ENCODE assay signal across 12 cellular contexts in the genomic region with DNA sequence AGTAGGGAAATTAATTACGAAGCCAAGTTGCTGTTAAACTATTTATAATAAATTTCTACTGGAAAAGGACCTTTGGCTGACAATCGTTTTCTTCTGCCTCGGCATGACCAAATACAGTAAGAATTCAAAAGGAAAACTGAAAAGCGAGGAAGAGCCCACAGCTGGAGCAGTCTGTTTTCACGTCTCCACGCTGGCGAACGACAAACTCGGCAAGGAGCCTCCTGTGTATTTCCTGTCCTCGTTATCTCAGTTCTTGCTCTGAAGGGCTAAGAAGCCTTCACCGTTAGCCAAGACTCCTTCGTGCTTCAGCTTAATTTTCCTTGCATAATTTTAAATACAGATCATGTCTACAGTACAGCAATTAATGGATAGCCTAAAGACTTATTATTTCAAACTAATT.
DNase-seq lines count a peak whose midpoint lies in the region; ATAC-seq and TF ChIP-seq lines count a peak whose summit lies in the region.
"Had no signal": no experiment of that assay in that cellular context is flagged by ENCODE, and none has a peak within 500 bp of the region (broad histone marks: within the 10 kb centered on the region; RNA-seq: fewer than 3 reads in every experiment).

No MANE protein-coding gene starts in this region.

- no peaks in the 10 kb centered on the region for H3K4me1 Mint-ChIP-seq in endothelial cell (ENCODE audit: unreplicated experiment)
- H3K4me1 Mint-ChIP-seq in stimulated activated naive CD8-positive, alpha-beta T cell treated with anti-CD3 and anti-CD28 coated beads, Interleukin-15, amount 100 ng/mL, for 72 hours = no peaks in the 10 kb centered on the region
- H3K4me1 Mint-ChIP-seq: memory B cell had no signal

- CTCF ChIA-PET in mammary epithelial cell (lab: Charles Lee; ENCODE audit: low non-redundant PET) = no interaction called here

- H3K27ac Mint-ChIP-seq in endothelial cell (ENCODE audit: unreplicated experiment) = no peak overlapping the region
- H3K27ac Mint-ChIP-seq in stimulated activated naive CD8-positive, alpha-beta T cell treated with anti-CD3 and anti-CD28 coated beads, Interleukin-15, amount 100 ng/mL, for 72 hours = no peak overlapping the region
- H3K27ac Mint-ChIP-seq: memory B cell had no signal

- no peaks in the 10 kb centered on the region for H4K20me1 ChIP-seq in mammary epithelial cell (ENCODE audit: insufficient read depth, low read length)

- H2AFZ ChIP-seq in mammary epithelial cell (ENCODE audit: low read depth, low read length) = no peak overlapping the region

- no peaks in the 10 kb centered on the region for H3K79me2 ChIP-seq in mammary epithelial cell (ENCODE audit: insufficient read depth, low read length)

- H3K4me1 ChIP-seq in right lobe of liver = no peaks in the 10 kb centered on the region
- H3K4me1 ChIP-seq in thoracic aorta (ENCODE audit: control insufficient read depth in 1 of 2, low read depth in 2 of 2) = peaks cover 13 to 21% of the 10 kb centered on the region in 2 donors
- no peaks in the 10 kb centered on the region for H3K4me1 ChIP-seq in mammary epithelial cell (ENCODE audit: insufficient read depth, low read length)

- H3K36me3 ChIP-seq in right lobe of liver (no peaks in the 10 kb centered on the region), thoracic aorta (no peaks in the 10 kb centered on the region), mammary epithelial cell (ENCODE audit: insufficient read depth, low read length) (no peaks in the 10 kb centered on the region)

- DNase-seq in LHCN-M2 (ENCODE audit: low read depth) (peak; percentile 48), endothelial cell (ENCODE audit: low spot score) (peak; percentile 19), right lobe of liver (peak in 2 of 3 donors; percentile 19 to 43), thoracic aorta (ENCODE audit: low spot score) (no peak), mammary epithelial cell (no peak), posterior cingulate gyrus (no peak)
- DNase-seq in stimulated activated naive CD8-positive, alpha-beta T cell treated with anti-CD3 and anti-CD28 coated beads, Interleukin-15, amount 100 ng/mL, for 72 hours = no peak
- DNase-seq: activated CD8-positive, alpha-beta memory T cell treated with anti-CD3 and anti-CD28 coated beads for 24 hours; NCI-H1092 had no signal

- no peaks in the 10 kb centered on the region for H3K9me3 Mint-ChIP-seq in endothelial cell (ENCODE audit: unreplicated experiment)
- H3K9me3 Mint-ChIP-seq in stimulated activated naive CD8-positive, alpha-beta T cell treated with anti-CD3 and anti-CD28 coated beads, Interleukin-15, amount 100 ng/mL, for 72 hours = no peaks in the 10 kb centered on the region
- H3K9me3 Mint-ChIP-seq: memory B cell had no signal

- H3K36me3 Mint-ChIP-seq in endothelial cell (ENCODE audit: low read depth, unreplicated experiment) = no peaks in the 10 kb centered on the region
- H3K36me3 Mint-ChIP-seq: memory B cell had no signal

- H3K9ac ChIP-seq in mammary epithelial cell (ENCODE audit: insufficient read depth, low read length) = no peak overlapping the region

- no peaks in the 10 kb centered on the region for H3K9me3 ChIP-seq in right lobe of liver
- H3K9me3 ChIP-seq in thoracic aorta = no peaks in the 10 kb centered on the region
- H3K9me3 ChIP-seq in mammary epithelial cell (replicated peaks; ENCODE audit: insufficient read depth, low read length) = no peaks in the 10 kb centered on the region

- dilution Hi-C loops in mammary epithelial cell (cut with HindIII; ENCODE audit: low sequenced_read_pairs) = no loop called here

- H3K4me2 ChIP-seq in mammary epithelial cell (ENCODE audit: insufficient read depth, low read depth, low read length) = no peak overlapping the region

- in situ Hi-C loops in mammary epithelial cell (cut with MboI; ENCODE audit: low sequenced_read_pairs in 2 of 2) = loop anchor here (10.0 to 25.0 kb wide), 2 partner anchors 500 to 508 kb away; no protein-coding TSS in a partner anchor

- ATAC-seq in right lobe of liver = peak; percentile 30 to 54 (median 42)
- ATAC-seq in thoracic aorta (ENCODE audit: insufficient number of reproducible peaks, low FRiP score, low read depth) = no peak
- no peak for ATAC-seq in HG03108 (IDR thresholded peaks at IDR 0.05; ENCODE audit: unreplicated experiment)
- no peak for ATAC-seq in stimulated activated naive CD8-positive, alpha-beta T cell treated with anti-CD3 and anti-CD28 coated beads, Interleukin-15, amount 100 ng/mL, for 72 hours

- H3K27ac ChIP-seq in right lobe of liver (no peak overlapping the region), thoracic aorta (peak overlapping the region; percentile 19 to 43), mammary epithelial cell (ENCODE audit: insufficient read depth, low read depth, low read length) (no peak overlapping the region)
- H3K27ac ChIP-seq: RWPE1 had no signal

- TF ChIP-seq CTCF in endothelial cell (IDR thresholded peaks at IDR 0.05; ENCODE audit: unreplicated experiment) (no peak), right lobe of liver (IDR thresholded peaks at IDR 0.05) (no peak), thoracic aorta (IDR thresholded peaks at IDR 0.05) (no peak), mammary epithelial cell (conservative IDR thresholded peaks at IDR 0.05 in 1 of 2, IDR thresholded peaks at IDR 0.05 in 1 of 2; ENCODE audit: extremely low read depth in 1 of 2, insufficient read depth in 1 of 2, low read depth in 1 of 2, low read length in 2 of 2) (no peak)

- no peak for TF ChIP-seq POLR2A in right lobe of liver (IDR thresholded peaks at IDR 0.05)

- H3K4me3 Mint-ChIP-seq in endothelial cell (ENCODE audit: unreplicated experiment) = no peak overlapping the region
- no peak overlapping the region for H3K4me3 Mint-ChIP-seq in stimulated activated naive CD8-positive, alpha-beta T cell treated with anti-CD3 and anti-CD28 coated beads, Interleukin-15, amount 100 ng/mL, for 72 hours
- H3K4me3 Mint-ChIP-seq: memory B cell had no signal

- no peak overlapping the region for H3K4me3 ChIP-seq in right lobe of liver
- peak overlapping the region; percentile 41 for H3K4me3 ChIP-seq in thoracic aorta
- no peak overlapping the region for H3K4me3 ChIP-seq in mammary epithelial cell (replicated peaks in 1 of 3; ENCODE audit: insufficient read depth in 1 of 3, low read depth in 2 of 3, low read length in 3 of 3)

- H3K27me3 ChIP-seq in right lobe of liver (no peaks in the 10 kb centered on the region), thoracic aorta (replicated peaks; ENCODE audit: insufficient read depth) (no peaks in the 10 kb centered on the region), mammary epithelial cell (ENCODE audit: insufficient read depth, low read length) (peaks cover 2% of the 10 kb centered on the region)

- WGBS in right lobe of liver (ENCODE audit: insufficient coverage, low coverage, low lambda C conversion rate, missing lambda C conversion rate) = 46% methylated on average over 11 of the region's 12 CpGs
- WGBS in mammary epithelial cell (ENCODE audit: low coverage, missing lambda C conversion rate) = 84% methylated on average over 12 of the region's 12 CpGs

- no peaks in the 10 kb centered on the region for H3K27me3 Mint-ChIP-seq in endothelial cell (ENCODE audit: unreplicated experiment)
- H3K27me3 Mint-ChIP-seq in stimulated activated naive CD8-positive, alpha-beta T cell treated with anti-CD3 and anti-CD28 coated beads, Interleukin-15, amount 100 ng/mL, for 72 hours = no peaks in the 10 kb centered on the region
- H3K27me3 Mint-ChIP-seq: memory B cell had no signal

- BruUV-seq in mammary epithelial cell (replicated peaks; lab: Mats Ljungman, UMichigan) = no TSS peak

- intact Hi-C loops in right lobe of liver (cut with DNase I) = no loop called here
- intact Hi-C loops in mammary epithelial cell (cut with micrococcal nuclease) = loop anchor here (2.0 kb wide), 1 partner anchor 538 kb away; no protein-coding TSS in a partner anchor
- intact Hi-C loops in posterior cingulate gyrus (cut with DNase I) = loop anchor here (5.0 to 10.0 kb wide), 2 partner anchors 503 to 540 kb away; no protein-coding TSS in a partner anchor

Comparison
In these comparisons a context has a peak if more than half of its experiments do, and no peak if none do; other contexts are left out.
1. DNase-seq: peak in LHCN-M2 (single experiment), endothelial cell (single experiment) and right lobe of liver (2 of 3); none in thoracic aorta (single experiment), mammary epithelial cell (single experiment), stimulated activated naive CD8-positive, alpha-beta T cell treated with anti-CD3 and anti-CD28 coated beads, Interleukin-15, amount 100 ng/mL, for 72 hours (0 of 2) and posterior cingulate gyrus (0 of 10).
2. ATAC-seq: peak in right lobe of liver (4 of 4); none in thoracic aorta (single experiment), HG03108 (single experiment) and stimulated activated naive CD8-positive, alpha-beta T cell treated with anti-CD3 and anti-CD28 coated beads, Interleukin-15, amount 100 ng/mL, for 72 hours (single experiment).
3. H3K27ac ChIP-seq: peak in thoracic aorta (2 of 2); none in right lobe of liver (0 of 3) and mammary epithelial cell (single experiment).
4. intact Hi-C loops: an anchor here in mammary epithelial cell (2.0 kb wide) and posterior cingulate gyrus (5.0 to 10.0 kb wide); none called in right lobe of liver.